ENCODE assay signal across 11 cellular contexts in the genomic region with DNA sequence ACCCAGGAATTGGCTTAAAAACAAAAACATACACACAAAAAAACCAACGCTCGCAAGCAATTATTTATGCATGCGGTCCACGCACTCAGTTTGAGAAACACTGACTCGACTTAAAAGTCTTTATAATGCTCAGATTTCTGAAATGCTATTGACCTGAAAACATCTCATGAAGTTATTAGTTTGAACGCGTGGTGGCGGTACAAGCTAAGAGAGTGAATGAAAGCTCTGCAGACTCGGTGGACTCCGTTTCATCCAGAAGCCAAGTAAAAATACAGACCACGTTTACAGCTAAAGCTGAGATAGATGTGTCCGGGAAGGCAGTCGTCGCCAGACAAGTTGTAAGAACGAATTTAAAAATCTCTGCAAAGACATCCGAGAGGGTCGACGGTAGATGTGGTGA. TPM values are rescaled to one million over a fixed set of nuclear protein-coding genes. Genes with fewer than 3 reads are reported as not detected.
A peak's percentile ranks its signal among the peaks of the same experiment; 100 is the strongest.
DNase-seq lines count a peak whose midpoint lies in the region; ATAC-seq and TF ChIP-seq lines count a peak whose summit lies in the region.
"Had no signal": no experiment of that assay in that cellular context is flagged by ENCODE, and none has a peak within 500 bp of the region (broad histone marks: within the 10 kb centered on the region; RNA-seq: fewer than 3 reads in every experiment).

A gene (plus strand): TSS at position 246 of the 400 bp plus-strand sequence. CDS start 201 bp downstream, outside the sequence.

- no peak within 1 kb of the TSS for H3K27ac Mint-ChIP-seq in activated CD4-positive, alpha-beta T cell treated with anti-CD3 and anti-CD28 coated beads for 36 hours
- H3K27ac Mint-ChIP-seq in stimulated activated naive B cell treated with anti-CD40 and anti-IgM and Interleukin-4, amounts not matched to agents 10 μg/mL and 1 μg/mL and 100 μg/mL, for 72 hours: peak within 1 kb of the TSS; percentile 70

- intact Hi-C loops in activated CD4-positive, alpha-beta T cell treated with anti-CD3 and anti-CD28 coated beads for 36 hours (cut with DNase I, micrococcal nuclease): no loop called here
- intact Hi-C loops in lower leg skin (cut with DNase I; ENCODE audit: low total_unique reads): no loop called here

- peak; percentile 34 for DNase-seq in activated CD4-positive, alpha-beta T cell treated with anti-CD3 and anti-CD28 coated beads for 36 hours
- DNase-seq in activated CD4-positive, alpha-beta T cell treated with anti-CD3 and anti-CD28 coated beads for 48 hours: no peak
- peak; percentile 4 for DNase-seq in NCI-H510A (lab: John Stamatoyannopoulos, UW)
- peak; percentile 6 to 35 for DNase-seq in dermis microvascular lymphatic vessel endothelial cell (ENCODE audit: low read depth in 2 of 2)
- DNase-seq in stimulated activated naive B cell treated with anti-CD40 and anti-IgM and Interleukin-4, amounts not matched to agents 10 μg/mL and 1 μg/mL and 100 μg/mL, for 72 hours: no peak
- no peak for DNase-seq in mesenteric fat pad (ENCODE audit: low spot score)
- DNase-seq in lower leg skin (ENCODE audit: low spot score in 2 of 2): no peak
- DNase-seq in CD1c-positive myeloid dendritic cell (ENCODE audit: extremely low spot score): no peak
- DNase-seq: brain microvascular endothelial cell, NCI-H187 had no signal

- H3K4me3 Mint-ChIP-seq in activated CD4-positive, alpha-beta T cell treated with anti-CD3 and anti-CD28 coated beads for 36 hours: no peak within 1 kb of the TSS
- peak within 1 kb of the TSS in 1 of 2 donors; percentile 36 for H3K4me3 Mint-ChIP-seq in stimulated activated naive B cell treated with anti-CD40 and anti-IgM and Interleukin-4, amounts not matched to agents 10 μg/mL and 1 μg/mL and 100 μg/mL, for 72 hours

- H3K4me1 Mint-ChIP-seq in activated CD4-positive, alpha-beta T cell treated with anti-CD3 and anti-CD28 coated beads for 36 hours: peaks cover 4% of the 10 kb centered on the region
- H3K4me1 Mint-ChIP-seq in stimulated activated naive B cell treated with anti-CD40 and anti-IgM and Interleukin-4, amounts not matched to agents 10 μg/mL and 1 μg/mL and 100 μg/mL, for 72 hours: peaks cover 4 to 5% of the 10 kb centered on the region in 2 donors

- TF ChIP-seq CTCF in lower leg skin (IDR thresholded peaks at IDR 0.05): no peak

- WGBS in lower leg skin, 2 donors: 11 to 20% methylated on average over 18 of the region's 18 CpGs

- no peak within 1 kb of the TSS for H3K4me3 ChIP-seq in lower leg skin (ENCODE audit: low read depth, poor library complexity, severe bottlenecking)

- peaks cover 12% of the 10 kb centered on the region for H3K36me3 Mint-ChIP-seq in activated CD4-positive, alpha-beta T cell treated with anti-CD3 and anti-CD28 coated beads for 36 hours (ENCODE audit: low read depth)
- peaks cover 7 to 9% of the 10 kb centered on the region in 2 donors for H3K36me3 Mint-ChIP-seq in stimulated activated naive B cell treated with anti-CD40 and anti-IgM and Interleukin-4, amounts not matched to agents 10 μg/mL and 1 μg/mL and 100 μg/mL, for 72 hours

- TF ChIP-seq POLR2A in lower leg skin (IDR thresholded peaks at IDR 0.05): no peak

- no peak for ATAC-seq in activated CD4-positive, alpha-beta T cell treated with anti-CD3 and anti-CD28 coated beads for 36 hours
- no peak for ATAC-seq in stimulated activated naive B cell treated with anti-CD40 and anti-IgM and Interleukin-4, amounts not matched to agents 10 μg/mL and 1 μg/mL and 100 μg/mL, for 72 hours (replicated peaks)

- CTCF ChIA-PET in activated CD4-positive, alpha-beta T cell treated with anti-CD3 and anti-CD28 coated beads for 36 hours (lab: Charles Lee): interaction anchor here (0.7 to 1.3 kb wide), 2 partner anchors 246 to 407 kb away, joined by 3 read pairs; no protein-coding TSS in a partner anchor

- POLR2A ChIA-PET in activated CD4-positive, alpha-beta T cell treated with anti-CD3 and anti-CD28 coated beads for 36 hours (lab: Charles Lee): no interaction called here

- H3K9me3 Mint-ChIP-seq in activated CD4-positive, alpha-beta T cell treated with anti-CD3 and anti-CD28 coated beads for 36 hours (ENCODE audit: low read depth): peaks cover 21% of the 10 kb centered on the region
- peaks cover 9 to 10% of the 10 kb centered on the region in 2 donors for H3K9me3 Mint-ChIP-seq in stimulated activated naive B cell treated with anti-CD40 and anti-IgM and Interleukin-4, amounts not matched to agents 10 μg/mL and 1 μg/mL and 100 μg/mL, for 72 hours

- peaks cover 41% of the 10 kb centered on the region for H3K27me3 Mint-ChIP-seq in activated CD4-positive, alpha-beta T cell treated with anti-CD3 and anti-CD28 coated beads for 36 hours
- H3K27me3 Mint-ChIP-seq in stimulated activated naive B cell treated with anti-CD40 and anti-IgM and Interleukin-4, amounts not matched to agents 10 μg/mL and 1 μg/mL and 100 μg/mL, for 72 hours: peaks cover 38 to 58% of the 10 kb centered on the region in 2 donors

RNA-seq across cellular contexts. Expression of the gene that starts here (rescaled TPM):
- not detected for total RNA-seq in activated CD4-positive, alpha-beta T cell treated with anti-CD3 and anti-CD28 coated beads for 36 hours
- total RNA-seq in dermis microvascular lymphatic vessel endothelial cell (under 0.01 and 0.13 TPM in 2 replicates), mesenteric fat pad (0.48 TPM), lower leg skin (1 to 10 TPM in 2 of 4 donors, under 1 TPM in 1, not detected in 1; 0.93 to 1.3 (median 1.3) TPM)
- total RNA-seq: vagina had no signal

Comparison
In these comparisons a context has a peak if more than half of its experiments do, and no peak if none do; other contexts are left out.
1. Peak in DNase-seq in activated CD4-positive, alpha-beta T cell treated with anti-CD3 and anti-CD28 coated beads for 36 hours; RNA of the gene not detected or under 1 TPM.
2. Peak in DNase-seq in dermis microvascular lymphatic vessel endothelial cell; RNA of the gene not detected or under 1 TPM.